Comparison of ENCODE assay signal across 10 cellular contexts in genomic region chr11:111370902-111371578, GRCh38. TPM values are rescaled to one million over a fixed set of nuclear protein-coding genes. Genes with fewer than 3 reads are reported as not detected.
DNase-seq lines count a peak whose midpoint lies in the region; ATAC-seq and TF ChIP-seq lines count a peak whose summit lies in the region.
"Had no signal": no experiment of that assay in that cellular context is flagged by ENCODE, and none has a peak within 500 bp of the region (broad histone marks: within the 10 kb centered on the region; RNA-seq: fewer than 3 reads in every experiment).

No MANE protein-coding gene starts in this region.

- no peak for TF ChIP-seq CTCF in foreskin keratinocyte (conservative IDR thresholded peaks at IDR 0.05)
- no peak for TF ChIP-seq CTCF in CD8-positive, alpha-beta T cell (IDR thresholded peaks at IDR 0.05)

- H3K4me3 ChIP-seq in CD8-positive, alpha-beta T cell (ENCODE audit: low read depth, low read length): no peak overlapping the region

- peak; percentile 34 to 51 (median 46) for DNase-seq in stimulated activated CD4-positive, alpha-beta T cell treated with anti-CD3 and anti-CD28 coated beads, Interleukin-12 subunit alpha, Interleukin-12 subunit beta, amount 100 ng/mL, for 48 hours (ENCODE audit: low read depth in 2 of 3, low spot score in 1 of 3)
- DNase-seq in stimulated activated CD4-positive, alpha-beta T cell treated with anti-CD3 and anti-CD28 coated beads, Interleukin-12 subunit alpha, Interleukin-12 subunit beta, amount 100 ng/mL, for 4 hours: no peak
- DNase-seq in RPMI8226: peak; percentile 42
- peak in 1 of 2 donors; percentile 52 for DNase-seq in stimulated activated naive CD8-positive, alpha-beta T cell treated with anti-CD3 and anti-CD28 coated beads, Interleukin-15, amount 100 ng/mL, for 72 hours
- DNase-seq in foreskin keratinocyte: no peak
- DNase-seq in amygdala (lab: John Stamatoyannopoulos, UW): no peak
- no peak for DNase-seq in CD8-positive, alpha-beta T cell

- H3K4me3 Mint-ChIP-seq in stimulated activated naive CD8-positive, alpha-beta T cell treated with anti-CD3 and anti-CD28 coated beads, Interleukin-15, amount 100 ng/mL, for 72 hours: peak overlapping the region in 1 of 2 donors; percentile 57
- no peak overlapping the region for H3K4me3 Mint-ChIP-seq in CD8-positive, alpha-beta T cell
- H3K4me3 Mint-ChIP-seq: dendritic cell treated with granulocyte-macrophage colony-stimulating factor and Interleukin-4, amounts not matched to agents 40 ng/mL and 50 ng/mL, for 4 days had no signal

- peak overlapping the region in 1 of 2 donors; percentile 96 for H3K27ac Mint-ChIP-seq in stimulated activated naive CD8-positive, alpha-beta T cell treated with anti-CD3 and anti-CD28 coated beads, Interleukin-15, amount 100 ng/mL, for 72 hours
- H3K27ac Mint-ChIP-seq in CD8-positive, alpha-beta T cell: no peak overlapping the region
- H3K27ac Mint-ChIP-seq: dendritic cell treated with granulocyte-macrophage colony-stimulating factor and Interleukin-4, amounts not matched to agents 40 ng/mL and 50 ng/mL, for 4 days had no signal

- H3K4me1 ChIP-seq in foreskin keratinocyte: peaks cover 6% of the 10 kb centered on the region
- H3K4me1 ChIP-seq in CD8-positive, alpha-beta T cell (ENCODE audit: insufficient read depth, low read length): no peaks in the 10 kb centered on the region

- no peak overlapping the region for H3K27ac ChIP-seq in foreskin keratinocyte
- no peak overlapping the region for H3K27ac ChIP-seq in CD8-positive, alpha-beta T cell (ENCODE audit: low read depth, low read length)
- H3K27ac ChIP-seq: neutrophil had no signal

- POLR2A ChIA-PET in CD8-positive, alpha-beta T cell (lab: Charles Lee): interaction anchor here (0.7 kb wide), 1 partner anchor 1430 kb away, joined by 3 read pairs; no protein-coding TSS in a partner anchor

- no peaks in the 10 kb centered on the region for H3K36me3 Mint-ChIP-seq in CD8-positive, alpha-beta T cell

- CTCF ChIA-PET in CD8-positive, alpha-beta T cell (lab: Charles Lee): no interaction called here

- peaks cover 37% of the 10 kb centered on the region for H3K4me1 Mint-ChIP-seq in stimulated activated naive CD8-positive, alpha-beta T cell treated with anti-CD3 and anti-CD28 coated beads, Interleukin-15, amount 100 ng/mL, for 72 hours
- H3K4me1 Mint-ChIP-seq in CD8-positive, alpha-beta T cell (ENCODE audit: low read depth): peaks cover 3% of the 10 kb centered on the region

- no peaks in the 10 kb centered on the region for H3K9me3 ChIP-seq in CD8-positive, alpha-beta T cell (ENCODE audit: low read length)
- H3K9me3 ChIP-seq: neutrophil had no signal

- no peaks in the 10 kb centered on the region for H3K27me3 Mint-ChIP-seq in stimulated activated naive CD8-positive, alpha-beta T cell treated with anti-CD3 and anti-CD28 coated beads, Interleukin-15, amount 100 ng/mL, for 72 hours
- H3K27me3 Mint-ChIP-seq in CD8-positive, alpha-beta T cell (ENCODE audit: low read depth): no peaks in the 10 kb centered on the region

- peaks cover 8% of the 10 kb centered on the region for H3K27me3 ChIP-seq in foreskin keratinocyte
- H3K27me3 ChIP-seq in CD8-positive, alpha-beta T cell (ENCODE audit: insufficient read depth, low read length): no peaks in the 10 kb centered on the region
- H3K27me3 ChIP-seq: neutrophil had no signal

- H3K9me3 Mint-ChIP-seq in stimulated activated naive CD8-positive, alpha-beta T cell treated with anti-CD3 and anti-CD28 coated beads, Interleukin-15, amount 100 ng/mL, for 72 hours: peaks cover 0 to 8% of the 10 kb centered on the region in 2 donors
- H3K9me3 Mint-ChIP-seq in CD8-positive, alpha-beta T cell: no peaks in the 10 kb centered on the region
- H3K9me3 Mint-ChIP-seq: dendritic cell treated with granulocyte-macrophage colony-stimulating factor and Interleukin-4, amounts not matched to agents 40 ng/mL and 50 ng/mL, for 4 days had no signal

- no peaks in the 10 kb centered on the region for H3K36me3 ChIP-seq in CD8-positive, alpha-beta T cell (ENCODE audit: insufficient read depth, low read length)
- H3K36me3 ChIP-seq: neutrophil had no signal

- peak; percentile 40 for ATAC-seq in HG02763 (IDR thresholded peaks at IDR 0.05; ENCODE audit: unreplicated experiment)
- ATAC-seq in stimulated activated naive CD8-positive, alpha-beta T cell treated with anti-CD3 and anti-CD28 coated beads, Interleukin-15, amount 100 ng/mL, for 72 hours: peak; percentile 88
- no peak for ATAC-seq in foreskin keratinocyte
- no peak for ATAC-seq in CD8-positive, alpha-beta T cell

- intact Hi-C loops in CD8-positive, alpha-beta T cell (cut with DNase I, micrococcal nuclease): no loop called here

RNA-seq across cellular contexts. Expression of gene POU2AF1, which starts 8.0 kb away (rescaled TPM):
- not detected in 2 replicates for total RNA-seq in foreskin keratinocyte
- polyA plus RNA-seq in foreskin keratinocyte: not detected in 2 replicates
- total RNA-seq in CD8-positive, alpha-beta T cell: 1 to 10 TPM; 1.0 to 1.1 TPM

Comparison
In these comparisons a context has a peak if more than half of its experiments do, and no peak if none do; other contexts are left out.
1. DNase-seq: peak in stimulated activated CD4-positive, alpha-beta T cell treated with anti-CD3 and anti-CD28 coated beads, Interleukin-12 subunit alpha, Interleukin-12 subunit beta, amount 100 ng/mL, for 48 hours (3 of 3) and RPMI8226 (single experiment); none in stimulated activated CD4-positive, alpha-beta T cell treated with anti-CD3 and anti-CD28 coated beads, Interleukin-12 subunit alpha, Interleukin-12 subunit beta, amount 100 ng/mL, for 4 hours (single experiment), foreskin keratinocyte (0 of 2), amygdala (0 of 56) and CD8-positive, alpha-beta T cell (0 of 7).
2. ATAC-seq: peak in HG02763 (single experiment) and stimulated activated naive CD8-positive, alpha-beta T cell treated with anti-CD3 and anti-CD28 coated beads, Interleukin-15, amount 100 ng/mL, for 72 hours (single experiment); none in foreskin keratinocyte (single experiment) and CD8-positive, alpha-beta T cell (single experiment).